Comparison of ENCODE assay signal across 1 cellular context in the genomic region with DNA sequence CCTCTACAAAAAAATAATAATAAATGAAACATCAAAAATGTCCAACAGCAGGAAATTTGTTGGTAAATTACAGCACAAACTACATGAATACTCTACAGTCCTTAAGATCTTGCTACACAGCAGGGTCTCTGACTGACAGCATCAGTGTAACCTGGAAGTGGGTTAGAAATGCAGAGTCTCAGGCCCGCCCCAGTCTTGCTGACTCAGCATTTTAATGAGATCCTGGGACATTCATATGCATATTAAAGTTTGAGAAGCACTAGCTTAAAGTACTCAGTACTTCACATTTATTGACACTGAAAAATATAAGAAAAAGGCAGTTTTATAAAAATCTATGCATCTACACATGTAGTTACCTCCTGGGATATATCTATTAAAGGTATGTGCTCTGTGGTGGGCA.
TF ChIP-seq lines count a peak whose summit lies in the region.

No MANE protein-coding gene starts in this region.

TF ChIP-seq in WTC11, 78 proteins besides CTCF, POLR2A, EP300 and RAD21 (continued from another document):
- TF ChIP-seq, protein P1, sequence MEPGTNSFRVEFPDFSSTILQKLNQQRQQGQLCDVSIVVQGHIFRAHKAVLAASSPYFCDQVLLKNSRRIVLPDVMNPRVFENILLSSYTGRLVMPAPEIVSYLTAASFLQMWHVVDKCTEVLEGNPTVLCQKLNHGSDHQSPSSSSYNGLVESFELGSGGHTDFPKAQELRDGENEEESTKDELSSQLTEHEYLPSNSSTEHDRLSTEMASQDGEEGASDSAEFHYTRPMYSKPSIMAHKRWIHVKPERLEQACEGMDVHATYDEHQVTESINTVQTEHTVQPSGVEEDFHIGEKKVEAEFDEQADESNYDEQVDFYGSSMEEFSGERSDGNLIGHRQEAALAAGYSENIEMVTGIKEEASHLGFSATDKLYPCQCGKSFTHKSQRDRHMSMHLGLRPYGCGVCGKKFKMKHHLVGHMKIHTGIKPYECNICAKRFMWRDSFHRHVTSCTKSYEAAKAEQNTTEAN (CRISPR knock-in tag; IDR thresholded peaks at IDR 0.05) = no peak
- TF ChIP-seq, protein P2, sequence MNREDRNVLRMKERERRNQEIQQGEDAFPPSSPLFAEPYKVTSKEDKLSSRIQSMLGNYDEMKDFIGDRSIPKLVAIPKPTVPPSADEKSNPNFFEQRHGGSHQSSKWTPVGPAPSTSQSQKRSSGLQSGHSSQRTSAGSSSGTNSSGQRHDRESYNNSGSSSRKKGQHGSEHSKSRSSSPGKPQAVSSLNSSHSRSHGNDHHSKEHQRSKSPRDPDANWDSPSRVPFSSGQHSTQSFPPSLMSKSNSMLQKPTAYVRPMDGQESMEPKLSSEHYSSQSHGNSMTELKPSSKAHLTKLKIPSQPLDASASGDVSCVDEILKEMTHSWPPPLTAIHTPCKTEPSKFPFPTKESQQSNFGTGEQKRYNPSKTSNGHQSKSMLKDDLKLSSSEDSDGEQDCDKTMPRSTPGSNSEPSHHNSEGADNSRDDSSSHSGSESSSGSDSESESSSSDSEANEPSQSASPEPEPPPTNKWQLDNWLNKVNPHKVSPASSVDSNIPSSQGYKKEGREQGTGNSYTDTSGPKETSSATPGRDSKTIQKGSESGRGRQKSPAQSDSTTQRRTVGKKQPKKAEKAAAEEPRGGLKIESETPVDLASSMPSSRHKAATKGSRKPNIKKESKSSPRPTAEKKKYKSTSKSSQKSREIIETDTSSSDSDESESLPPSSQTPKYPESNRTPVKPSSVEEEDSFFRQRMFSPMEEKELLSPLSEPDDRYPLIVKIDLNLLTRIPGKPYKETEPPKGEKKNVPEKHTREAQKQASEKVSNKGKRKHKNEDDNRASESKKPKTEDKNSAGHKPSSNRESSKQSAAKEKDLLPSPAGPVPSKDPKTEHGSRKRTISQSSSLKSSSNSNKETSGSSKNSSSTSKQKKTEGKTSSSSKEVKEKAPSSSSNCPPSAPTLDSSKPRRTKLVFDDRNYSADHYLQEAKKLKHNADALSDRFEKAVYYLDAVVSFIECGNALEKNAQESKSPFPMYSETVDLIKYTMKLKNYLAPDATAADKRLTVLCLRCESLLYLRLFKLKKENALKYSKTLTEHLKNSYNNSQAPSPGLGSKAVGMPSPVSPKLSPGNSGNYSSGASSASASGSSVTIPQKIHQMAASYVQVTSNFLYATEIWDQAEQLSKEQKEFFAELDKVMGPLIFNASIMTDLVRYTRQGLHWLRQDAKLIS (CRISPR knock-in tag; IDR thresholded peaks at IDR 0.05; ENCODE audit: borderline replicate concordance) = no peak
- TF ChIP-seq TP53 (CRISPR knock-in tag; IDR thresholded peaks at IDR 0.05) = no peak
- TF ChIP-seq, protein P3, sequence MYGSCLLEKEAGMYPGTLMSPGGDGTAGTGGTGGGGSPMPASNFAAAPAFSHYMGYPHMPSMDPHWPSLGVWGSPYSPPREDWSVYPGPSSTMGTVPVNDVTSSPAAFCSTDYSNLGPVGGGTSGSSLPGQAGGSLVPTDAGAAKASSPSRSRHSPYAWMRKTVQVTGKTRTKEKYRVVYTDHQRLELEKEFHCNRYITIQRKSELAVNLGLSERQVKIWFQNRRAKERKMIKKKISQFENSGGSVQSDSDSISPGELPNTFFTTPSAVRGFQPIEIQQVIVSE (CRISPR knock-in tag; IDR thresholded peaks at IDR 0.05; ENCODE audit: borderline replicate concordance) = no peak
- TF ChIP-seq ZNF396 (CRISPR knock-in tag; IDR thresholded peaks at IDR 0.05; ENCODE audit: borderline replicate concordance) = no peak
- no peak for TF ChIP-seq FOXP1 (CRISPR knock-in tag; IDR thresholded peaks at IDR 0.05; ENCODE audit: borderline replicate concordance)
- TF ChIP-seq, protein P4, sequence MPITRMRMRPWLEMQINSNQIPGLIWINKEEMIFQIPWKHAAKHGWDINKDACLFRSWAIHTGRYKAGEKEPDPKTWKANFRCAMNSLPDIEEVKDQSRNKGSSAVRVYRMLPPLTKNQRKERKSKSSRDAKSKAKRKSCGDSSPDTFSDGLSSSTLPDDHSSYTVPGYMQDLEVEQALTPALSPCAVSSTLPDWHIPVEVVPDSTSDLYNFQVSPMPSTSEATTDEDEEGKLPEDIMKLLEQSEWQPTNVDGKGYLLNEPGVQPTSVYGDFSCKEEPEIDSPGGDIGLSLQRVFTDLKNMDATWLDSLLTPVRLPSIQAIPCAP (CRISPR knock-in tag; IDR thresholded peaks at IDR 0.05) = no peak
- no peak for TF ChIP-seq JUN (CRISPR knock-in tag; IDR thresholded peaks at IDR 0.05)
- TF ChIP-seq ZNF423 (CRISPR knock-in tag; IDR thresholded peaks at IDR 0.05) = no peak
- no peak for TF ChIP-seq SOX15 (CRISPR knock-in tag; IDR thresholded peaks at IDR 0.05)
- TF ChIP-seq, protein P5, sequence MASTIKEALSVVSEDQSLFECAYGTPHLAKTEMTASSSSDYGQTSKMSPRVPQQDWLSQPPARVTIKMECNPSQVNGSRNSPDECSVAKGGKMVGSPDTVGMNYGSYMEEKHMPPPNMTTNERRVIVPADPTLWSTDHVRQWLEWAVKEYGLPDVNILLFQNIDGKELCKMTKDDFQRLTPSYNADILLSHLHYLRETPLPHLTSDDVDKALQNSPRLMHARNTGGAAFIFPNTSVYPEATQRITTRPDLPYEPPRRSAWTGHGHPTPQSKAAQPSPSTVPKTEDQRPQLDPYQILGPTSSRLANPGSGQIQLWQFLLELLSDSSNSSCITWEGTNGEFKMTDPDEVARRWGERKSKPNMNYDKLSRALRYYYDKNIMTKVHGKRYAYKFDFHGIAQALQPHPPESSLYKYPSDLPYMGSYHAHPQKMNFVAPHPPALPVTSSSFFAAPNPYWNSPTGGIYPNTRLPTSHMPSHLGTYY (CRISPR knock-in tag; IDR thresholded peaks at IDR 0.05) = no peak
- no peak for TF ChIP-seq EMX1 (CRISPR knock-in tag; IDR thresholded peaks at IDR 0.05)
